ENCODE assay signal across 8 cellular contexts in the genomic region with DNA sequence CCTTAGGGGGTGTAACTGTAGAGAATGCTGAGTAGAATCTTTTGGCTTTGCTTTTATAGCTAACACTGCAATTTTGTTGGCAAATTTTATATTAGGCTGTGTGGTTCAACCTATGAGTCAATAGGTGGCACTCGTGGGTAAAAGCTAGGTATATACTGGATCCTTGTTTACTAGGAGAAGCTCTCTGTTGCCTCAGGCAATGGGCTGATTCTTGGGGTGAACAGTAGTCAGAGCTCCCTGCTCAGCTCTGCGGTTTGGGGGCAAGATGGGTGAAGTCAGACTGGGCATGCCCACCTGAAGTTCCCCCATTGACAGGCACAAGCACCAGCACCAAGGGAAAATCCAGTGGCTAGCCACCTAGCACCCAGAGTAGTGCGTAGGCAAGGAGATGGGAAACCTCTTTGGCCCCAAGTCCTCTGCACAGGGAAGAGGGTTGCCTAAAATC.
DNase-seq lines count a peak whose midpoint lies in the region; ATAC-seq and TF ChIP-seq lines count a peak whose summit lies in the region.

No MANE protein-coding gene starts in this region.

- H3K9me3 ChIP-seq in SK-N-MC (ENCODE audit: low read depth, low read length): no peaks in the 10 kb centered on the region
- H3K9me3 ChIP-seq in neural progenitor cell (ENCODE audit: low read depth): no peaks in the 10 kb centered on the region

- H4K20me1 ChIP-seq in neural progenitor cell (ENCODE audit: low read depth): no peaks in the 10 kb centered on the region

- H3K9me3 Mint-ChIP-seq in neural progenitor cell (peaks cover 7% of the 10 kb centered on the region), immature natural killer cell (peaks cover 2 to 30% (median 8%) of the 10 kb centered on the region in 6 donors)

- in situ Hi-C loops in G401 (cut with HindIII; ENCODE audit: low sequenced_read_pairs): no loop called here

- H3K36me3 ChIP-seq in SK-N-MC (ENCODE audit: insufficient read depth, low read length): no peaks in the 10 kb centered on the region
- H3K36me3 ChIP-seq in neural progenitor cell: no peaks in the 10 kb centered on the region

- H3K4me3 ChIP-seq in SK-N-MC (no peak overlapping the region), neural progenitor cell (no peak overlapping the region)

- peak overlapping the region; percentile 36 for H2AFZ ChIP-seq in neural progenitor cell (replicated peaks)

- no peaks in the 10 kb centered on the region for H3F3A ChIP-seq in neural progenitor cell (ENCODE audit: low read depth)

- H3K27ac ChIP-seq in SK-N-MC (no peak overlapping the region), neural progenitor cell (no peak overlapping the region)

- H3K4me3 Mint-ChIP-seq in neural progenitor cell (no peak overlapping the region), immature natural killer cell (no peak overlapping the region)

- H3K27me3 ChIP-seq in neural progenitor cell: no peaks in the 10 kb centered on the region

- ATAC-seq in GM19351 (IDR thresholded peaks at IDR 0.05; ENCODE audit: unreplicated experiment) (peak; percentile 91), HG03442 (IDR thresholded peaks at IDR 0.05; ENCODE audit: unreplicated experiment) (peak; percentile 89), GM18858 (IDR thresholded peaks at IDR 0.05; ENCODE audit: unreplicated experiment) (no peak)

- H3K9ac ChIP-seq in SK-N-MC (ENCODE audit: insufficient read length): no peak overlapping the region
- H3K9ac ChIP-seq in neural progenitor cell: no peak overlapping the region

- TF ChIP-seq CTCF in neural progenitor cell (IDR thresholded peaks at IDR 0.05): peak; percentile 64

- no peaks in the 10 kb centered on the region for H3K4me1 ChIP-seq in neural progenitor cell

- H3K27me3 Mint-ChIP-seq in neural progenitor cell (ENCODE audit: insufficient read depth, low read depth) (peaks cover 4% of the 10 kb centered on the region), immature natural killer cell (ENCODE audit: low read depth in 3 of 3) (peaks cover 0 to 2% (median 0%) of the 10 kb centered on the region in 3 donors)

- H3K4me2 ChIP-seq in neural progenitor cell: no peak overlapping the region

- H3K27ac Mint-ChIP-seq in neural progenitor cell (no peak overlapping the region), immature natural killer cell (no peak overlapping the region)

- H3K4me1 Mint-ChIP-seq in neural progenitor cell (no peaks in the 10 kb centered on the region), immature natural killer cell (no peaks in the 10 kb centered on the region)

- H3K36me3 Mint-ChIP-seq in neural progenitor cell (no peaks in the 10 kb centered on the region), immature natural killer cell (no peaks in the 10 kb centered on the region)

- peak; percentile 26 for DNase-seq in SK-N-MC (ENCODE audit: low read depth, low spot score)
- DNase-seq in neural progenitor cell (ENCODE audit: low spot score): peak; percentile 62
- no peak for DNase-seq in G401 (ENCODE audit: low spot score)
- no peak for DNase-seq in midbrain (lab: John Stamatoyannopoulos, UW)
- DNase-seq in immature natural killer cell: no peak

- no peaks in the 10 kb centered on the region for H3K79me2 ChIP-seq in neural progenitor cell (ENCODE audit: low read depth)

Comparison
In these comparisons a context has a peak if more than half of its experiments do, and no peak if none do; other contexts are left out.
1. DNase-seq: peak in SK-N-MC (single experiment) and neural progenitor cell (single experiment); none in G401 (single experiment), midbrain (single experiment) and immature natural killer cell (0 of 3).